In the genomic region with DNA sequence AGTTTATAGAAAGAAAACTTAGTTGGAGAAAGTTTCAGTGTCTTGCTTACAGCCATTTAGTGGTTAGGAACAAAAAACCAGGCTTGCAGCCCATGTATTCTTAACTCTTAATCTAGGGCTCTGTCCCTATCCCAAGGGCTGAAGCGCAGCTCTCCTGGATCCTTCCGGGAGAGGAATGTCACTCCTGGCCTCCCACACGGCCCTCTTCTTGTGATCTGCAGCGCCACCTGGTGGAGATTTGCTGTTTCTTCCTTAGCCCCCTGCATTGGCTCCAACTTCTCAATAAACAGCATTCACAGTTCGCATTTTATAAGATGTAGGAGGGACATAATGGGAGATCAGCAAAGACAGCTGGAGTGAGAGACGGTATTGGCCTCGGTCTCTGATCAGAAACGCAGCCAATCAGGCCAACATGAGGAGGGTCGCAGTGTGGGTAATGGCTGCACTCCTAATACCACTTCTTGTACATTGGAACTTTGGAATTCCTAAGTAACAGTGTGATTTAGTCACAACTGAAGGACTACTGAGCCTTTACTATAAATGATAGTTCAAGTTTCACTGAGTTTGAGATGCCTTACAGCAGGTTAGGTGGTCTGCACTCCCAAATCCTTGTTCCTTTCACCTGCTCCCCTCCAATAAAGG, we compare ENCODE assay signal across 8 cellular contexts.
DNase-seq lines count a peak whose midpoint lies in the region; ATAC-seq and TF ChIP-seq lines count a peak whose summit lies in the region.

No MANE protein-coding gene starts in this region.

- intact Hi-C loops in body of pancreas (cut with DNase I): no loop called here

- WGBS in body of pancreas, 2 donors: 11% methylated on average over 9 of the region's 9 CpGs

- H3K27ac ChIP-seq in Peyer's patch: no peak overlapping the region
- no peak overlapping the region for H3K27ac ChIP-seq in body of pancreas

- ATAC-seq in GM18502 (IDR thresholded peaks at IDR 0.05; ENCODE audit: poor library complexity, unreplicated experiment) (peak; percentile 76), body of pancreas (peak; percentile 75), GM18861 (IDR thresholded peaks at IDR 0.05; ENCODE audit: unreplicated experiment) (no peak)

- TF ChIP-seq CTCF in Peyer's patch (IDR thresholded peaks at IDR 0.05) (peak; percentile 26 to 64 (median 56)), body of pancreas (IDR thresholded peaks at IDR 0.05) (peak; percentile 62 to 83 (median 81))

- TF ChIP-seq POLR2A in Peyer's patch (IDR thresholded peaks at IDR 0.05): no peak
- TF ChIP-seq POLR2A in body of pancreas (IDR thresholded peaks at IDR 0.05): no peak

- no peaks in the 10 kb centered on the region for H3K9me3 ChIP-seq in Peyer's patch
- H3K9me3 ChIP-seq in body of pancreas: no peaks in the 10 kb centered on the region

- peak; percentile 88 for DNase-seq in AG20443 (ENCODE audit: low spot score)
- DNase-seq in Jurkat, Clone E6-1 (ENCODE audit: low read depth, low spot score): peak; percentile 30
- DNase-seq in Peyer's patch: peak; percentile 18 to 71 (median 64)
- peak; percentile 72 to 81 (median 80) for DNase-seq in body of pancreas
- peak; percentile 90 for DNase-seq in inferior parietal cortex (ENCODE audit: extremely low spot score)
- peak in 2 of 3 donors; percentile 22 to 32 for DNase-seq in stimulated activated CD4-positive, alpha-beta T cell treated with anti-CD3 and anti-CD28 coated beads, Interleukin-12 subunit alpha, Interleukin-12 subunit beta, amount 100 ng/mL, for 48 hours (ENCODE audit: low read depth in 2 of 3, low spot score in 1 of 3)

- H3K27me3 ChIP-seq in Peyer's patch: no peaks in the 10 kb centered on the region
- no peaks in the 10 kb centered on the region for H3K27me3 ChIP-seq in body of pancreas

- H3K4me1 ChIP-seq in Peyer's patch: no peaks in the 10 kb centered on the region
- H3K4me1 ChIP-seq in body of pancreas: no peaks in the 10 kb centered on the region

- H3K36me3 ChIP-seq in Peyer's patch: no peaks in the 10 kb centered on the region
- no peaks in the 10 kb centered on the region for H3K36me3 ChIP-seq in body of pancreas (replicated peaks in 1 of 2; ENCODE audit: insufficient read depth in 1 of 2, low read depth in 2 of 2)

- no peak overlapping the region for H3K4me3 ChIP-seq in Jurkat, Clone E6-1 (ENCODE audit: low read length)
- H3K4me3 ChIP-seq in Peyer's patch: no peak overlapping the region
- H3K4me3 ChIP-seq in body of pancreas: no peak overlapping the region

Comparison
In these comparisons a context has a peak if more than half of its experiments do, and no peak if none do; other contexts are left out.
1. DNase-seq: peak in every context shown above with its lines; median percentile 90 in inferior parietal cortex; 88 in AG20443; 80 in body of pancreas; 64 in Peyer's patch; 30 in Jurkat, Clone E6-1; 27 in stimulated activated CD4-positive, alpha-beta T cell treated with anti-CD3 and anti-CD28 coated beads, Interleukin-12 subunit alpha, Interleukin-12 subunit beta, amount 100 ng/mL, for 48 hours.